Comparison of ENCODE assay signal across 1 cellular context in genomic region chr1:160781914-160782689, GRCh38.
A peak's percentile ranks its signal among the peaks of the same experiment; 100 is the strongest.
TF ChIP-seq lines count a peak whose summit lies in the region.

No MANE protein-coding gene starts in this region.

TF ChIP-seq in GM12878, 131 proteins besides CTCF, POLR2A, EP300 and RAD21 (continued from another document and continues in another):
- TF ChIP-seq POLR2AphosphoS2 (IDR thresholded peaks at IDR 0.05; ENCODE audit: low read depth, low read length) (no peak), FOS (IDR thresholded peaks at IDR 0.05; ENCODE audit: borderline replicate concordance, extremely low read depth, insufficient read length) (no peak), IRF4 (IDR thresholded peaks at IDR 0.05; ENCODE audit: low read depth, low read length) (peak; percentile 92), CHD4 (IDR thresholded peaks at IDR 0.05) (no peak), E4F1 (IDR thresholded peaks at IDR 0.05; ENCODE audit: borderline replicate concordance, partially characterized antibody) (no peak), ELK1 (IDR thresholded peaks at IDR 0.05; ENCODE audit: low read depth, low read length) (no peak), ETV6 (conservative IDR thresholded peaks at IDR 0.05 in 1 of 2, IDR thresholded peaks at IDR 0.05 in 1 of 2; ENCODE audit: borderline replicate concordance in 1 of 2, low read depth in 1 of 2) (peak in 1 of 2 experiments; percentile 87; a peak in 2 of 4 replicates), YY1 (IDR thresholded peaks at IDR 0.05; ENCODE audit: low read depth, low read length) (no peak), ZBTB4 (CRISPR knock-in tag; IDR thresholded peaks at IDR 0.05) (no peak), TARDBP (IDR thresholded peaks at IDR 0.05; ENCODE audit: borderline replicate concordance) (no peak), STAT1 (conservative IDR thresholded peaks at IDR 0.05) (no peak), ZNF622 (IDR thresholded peaks at IDR 0.05) (no peak), E2F8 (IDR thresholded peaks at IDR 0.05; ENCODE audit: low read depth, partially characterized antibody) (no peak), CHD1 (IDR thresholded peaks at IDR 0.05; ENCODE audit: low read depth, low read length) (no peak), SP1 (IDR thresholded peaks at IDR 0.05; ENCODE audit: low read depth, low read length) (peak; percentile 26), RAD51 (IDR thresholded peaks at IDR 0.05) (0 out of 2 replicates have a peak, but pooled peaks have one; percentile 32), TCF7 (IDR thresholded peaks at IDR 0.05; ENCODE audit: borderline replicate concordance) (no peak; the same call in 1 of the 2 replicates), RCOR1 (conservative IDR thresholded peaks at IDR 0.05; ENCODE audit: low read depth, low read length) (no peak), EZH2 (IDR thresholded peaks at IDR 0.05; ENCODE audit: borderline replicate concordance, control insufficient read depth, low read depth, low read length) (no peak), SMARCA5 (IDR thresholded peaks at IDR 0.05) (peak; percentile 97), POU2F2 (IDR thresholded peaks at IDR 0.05; ENCODE audit: borderline replicate concordance, low read depth, low read length) (peak; percentile 95; the same call in 2 of the 3 replicates), CEBPZ (IDR thresholded peaks at IDR 0.05; ENCODE audit: low read depth, low read length) (no peak), BRCA1 (IDR thresholded peaks at IDR 0.05; ENCODE audit: low read depth, low read length) (no peak), ATF3 (IDR thresholded peaks at IDR 0.05; ENCODE audit: borderline replicate concordance, extremely low read depth, low read depth, low read length) (no peak), ZBTB33 (IDR thresholded peaks at IDR 0.05) (no peak), CREM (IDR thresholded peaks at IDR 0.05; ENCODE audit: low read depth) (peak; percentile 74), ZBED1 (IDR thresholded peaks at IDR 0.05; ENCODE audit: borderline replicate concordance) (peak; percentile 66; the same call in 1 of the 2 replicates), BCL11A (IDR thresholded peaks at IDR 0.05; ENCODE audit: low read depth, low read length) (peak; percentile 76), PBX3 (IDR thresholded peaks at IDR 0.05; ENCODE audit: insufficient replicate concordance, low read depth, low read length) (no peak), FOXM1 (IDR thresholded peaks at IDR 0.05; ENCODE audit: low read depth, low read length) (peak; percentile 54; the same call in 1 of the 2 replicates), TAF1 (IDR thresholded peaks at IDR 0.05; ENCODE audit: borderline replicate concordance, low read depth, low read length) (no peak), BACH1 (IDR thresholded peaks at IDR 0.05; ENCODE audit: borderline replicate concordance) (peak; percentile 45; the same call in 1 of the 2 replicates), RELA (IDR thresholded peaks at IDR 0.05; ENCODE audit: borderline replicate concordance, partially characterized antibody) (no peak), SREBF2 (IDR thresholded peaks at IDR 0.05; ENCODE audit: low read length) (no peak), SPI1 (IDR thresholded peaks at IDR 0.05; ENCODE audit: borderline replicate concordance, insufficient read depth, low read depth, low read length) (peak; percentile 94), ZNF384 (IDR thresholded peaks at IDR 0.05; ENCODE audit: borderline replicate concordance, low read depth, low read length) (no peak), IRF5 (IDR thresholded peaks at IDR 0.05; ENCODE audit: borderline replicate concordance) (no peak), HCFC1 (IDR thresholded peaks at IDR 0.05; ENCODE audit: low read length) (no peak), BCL3 (IDR thresholded peaks at IDR 0.05; ENCODE audit: borderline replicate concordance, insufficient read depth, low read depth, low read length, poor library complexity, severe bottlenecking) (peak; percentile 62), TCF3 (IDR thresholded peaks at IDR 0.05; ENCODE audit: borderline replicate concordance, insufficient read depth, low read depth, low read length) (peak; percentile 81; the same call in 1 of the 2 replicates)
